ENCODE assay signal across 19 cellular contexts in genomic region chr10:69412232-69412631, GRCh38. TPM values are rescaled to one million over a fixed set of nuclear protein-coding genes. Genes with fewer than 3 reads are reported as not detected.
"Had no signal": no experiment of that assay in that cellular context is flagged by ENCODE, and none has a peak within 500 bp of the region (broad histone marks: within the 10 kb centered on the region; RNA-seq: fewer than 3 reads in every experiment).

No MANE protein-coding gene starts in this region.

- H3K36me3 Mint-ChIP-seq: immature natural killer cell, T-cell, type B pancreatic cell had no signal

- H3K4me3 Mint-ChIP-seq: immature natural killer cell, nephron, T-cell had no signal

- H3K4me3 ChIP-seq: adrenal gland, breast epithelium had no signal

- H3K9me3 Mint-ChIP-seq: immature natural killer cell, nephron, T-cell, type B pancreatic cell had no signal

- H3K4me1 ChIP-seq: breast epithelium had no signal

- H3K36me3 ChIP-seq: adrenal gland, breast epithelium, WERI-Rb-1 had no signal

- DNase-seq: activated CD4-positive, alpha-beta T cell treated with anti-CD3 and anti-CD28 coated beads for 1 hour; activated CD8-positive, alpha-beta memory T cell treated with anti-CD3 and anti-CD28 coated beads for 24 hours; activated CD8-positive, alpha-beta memory T cell treated with anti-CD3 and anti-CD28 coated beads, Interleukin-2, amount 50 U/mL, for 48 hours; activated effector memory CD4-positive, alpha-beta T cell treated with anti-CD3 and anti-CD28 coated beads, Interleukin-2, amount 50 U/mL, for 16 hours; activated naive CD4-positive, alpha-beta T cell treated with anti-CD3 and anti-CD28 coated beads, Interleukin-2, amount 50 U/mL, for 16 hours; activated T-cell treated with anti-CD3 and anti-CD28 coated beads, Interleukin-2, amount 50 U/mL, for 48 hours; adrenal gland; cortex of kidney; immature natural killer cell; mesenchymal stem cell; stimulated activated naive CD4-positive, alpha-beta T cell; substantia nigra; T-cell; T1000; WERI-Rb-1 had no signal

- H3K27me3 ChIP-seq: adrenal gland, breast epithelium had no signal

- H3K9me3 ChIP-seq: adrenal gland, breast epithelium had no signal

- H3K27me3 Mint-ChIP-seq: T-cell, type B pancreatic cell had no signal

- H3K27ac ChIP-seq: adrenal gland, breast epithelium, WERI-Rb-1 had no signal

- H3K27ac Mint-ChIP-seq: nephron, T-cell had no signal

- ATAC-seq: T-cell had no signal

RNA-seq across cellular contexts. Expression of gene TACR2, which starts 4.5 kb away (rescaled TPM):
- total RNA-seq: astrocyte, T-cell had no signal
